ENCODE assay signal across 2 cellular contexts in the genomic region with DNA sequence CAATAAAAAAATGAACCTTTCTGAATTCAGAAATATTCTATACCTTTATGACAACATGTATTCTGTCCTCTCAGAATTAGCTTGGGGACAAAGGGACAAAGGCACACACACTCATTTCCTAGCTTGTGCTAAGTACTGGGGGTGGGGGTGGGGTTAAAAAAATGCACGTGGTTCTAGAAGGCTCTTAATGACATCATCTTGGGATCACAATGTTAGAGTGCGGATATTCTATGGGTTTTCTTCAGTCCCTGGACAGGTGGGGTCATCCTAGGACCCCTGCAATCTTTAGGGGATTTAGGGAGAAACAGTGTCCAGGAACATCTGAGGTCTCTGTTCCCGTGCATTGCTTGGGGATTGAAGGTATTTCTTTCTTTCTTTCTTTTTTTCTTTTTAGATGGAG.
TF ChIP-seq lines count a peak whose summit lies in the region.

No MANE protein-coding gene starts in this region.

TF ChIP-seq in HepG2, 621 proteins besides CTCF, POLR2A, EP300 and RAD21:
- TF ChIP-seq, protein P1, sequence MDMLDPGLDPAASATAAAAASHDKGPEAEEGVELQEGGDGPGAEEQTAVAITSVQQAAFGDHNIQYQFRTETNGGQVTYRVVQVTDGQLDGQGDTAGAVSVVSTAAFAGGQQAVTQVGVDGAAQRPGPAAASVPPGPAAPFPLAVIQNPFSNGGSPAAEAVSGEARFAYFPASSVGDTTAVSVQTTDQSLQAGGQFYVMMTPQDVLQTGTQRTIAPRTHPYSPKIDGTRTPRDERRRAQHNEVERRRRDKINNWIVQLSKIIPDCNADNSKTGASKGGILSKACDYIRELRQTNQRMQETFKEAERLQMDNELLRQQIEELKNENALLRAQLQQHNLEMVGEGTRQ (IDR thresholded peaks at IDR 0.05; ENCODE audit: low read depth, low read length), result no peak
- TF ChIP-seq, protein P1 (CRISPR knock-in tag; IDR thresholded peaks at IDR 0.05; ENCODE audit: borderline replicate concordance), result no peak
- TF ChIP-seq, protein P2, sequence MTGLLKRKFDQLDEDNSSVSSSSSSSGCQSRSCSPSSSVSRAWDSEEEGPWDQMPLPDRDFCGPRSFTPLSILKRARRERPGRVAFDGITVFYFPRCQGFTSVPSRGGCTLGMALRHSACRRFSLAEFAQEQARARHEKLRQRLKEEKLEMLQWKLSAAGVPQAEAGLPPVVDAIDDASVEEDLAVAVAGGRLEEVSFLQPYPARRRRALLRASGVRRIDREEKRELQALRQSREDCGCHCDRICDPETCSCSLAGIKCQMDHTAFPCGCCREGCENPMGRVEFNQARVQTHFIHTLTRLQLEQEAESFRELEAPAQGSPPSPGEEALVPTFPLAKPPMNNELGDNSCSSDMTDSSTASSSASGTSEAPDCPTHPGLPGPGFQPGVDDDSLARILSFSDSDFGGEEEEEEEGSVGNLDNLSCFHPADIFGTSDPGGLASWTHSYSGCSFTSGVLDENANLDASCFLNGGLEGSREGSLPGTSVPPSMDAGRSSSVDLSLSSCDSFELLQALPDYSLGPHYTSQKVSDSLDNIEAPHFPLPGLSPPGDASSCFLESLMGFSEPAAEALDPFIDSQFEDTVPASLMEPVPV (CRISPR knock-in tag; IDR thresholded peaks at IDR 0.05), result no peak
- TF ChIP-seq ATF7 (IDR thresholded peaks at IDR 0.05) (peak; percentile 41; the same call in 1 of the 2 replicates), ATF7 (CRISPR knock-in tag; IDR thresholded peaks at IDR 0.05) (no peak)

TF ChIP-seq in HEK293, 187 proteins besides CTCF, POLR2A, EP300 and RAD21:
- TF ChIP-seq ZNF692 (tag by site-specific recombination; IDR thresholded peaks at IDR 0.05), result no peak
- TF ChIP-seq, protein P3, sequence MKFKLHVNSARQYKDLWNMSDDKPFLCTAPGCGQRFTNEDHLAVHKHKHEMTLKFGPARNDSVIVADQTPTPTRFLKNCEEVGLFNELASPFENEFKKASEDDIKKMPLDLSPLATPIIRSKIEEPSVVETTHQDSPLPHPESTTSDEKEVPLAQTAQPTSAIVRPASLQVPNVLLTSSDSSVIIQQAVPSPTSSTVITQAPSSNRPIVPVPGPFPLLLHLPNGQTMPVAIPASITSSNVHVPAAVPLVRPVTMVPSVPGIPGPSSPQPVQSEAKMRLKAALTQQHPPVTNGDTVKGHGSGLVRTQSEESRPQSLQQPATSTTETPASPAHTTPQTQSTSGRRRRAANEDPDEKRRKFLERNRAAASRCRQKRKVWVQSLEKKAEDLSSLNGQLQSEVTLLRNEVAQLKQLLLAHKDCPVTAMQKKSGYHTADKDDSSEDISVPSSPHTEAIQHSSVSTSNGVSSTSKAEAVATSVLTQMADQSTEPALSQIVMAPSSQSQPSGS (tag by site-specific recombination; IDR thresholded peaks at IDR 0.05; ENCODE audit: low read depth), result peak; percentile 76
